In the genomic region with DNA sequence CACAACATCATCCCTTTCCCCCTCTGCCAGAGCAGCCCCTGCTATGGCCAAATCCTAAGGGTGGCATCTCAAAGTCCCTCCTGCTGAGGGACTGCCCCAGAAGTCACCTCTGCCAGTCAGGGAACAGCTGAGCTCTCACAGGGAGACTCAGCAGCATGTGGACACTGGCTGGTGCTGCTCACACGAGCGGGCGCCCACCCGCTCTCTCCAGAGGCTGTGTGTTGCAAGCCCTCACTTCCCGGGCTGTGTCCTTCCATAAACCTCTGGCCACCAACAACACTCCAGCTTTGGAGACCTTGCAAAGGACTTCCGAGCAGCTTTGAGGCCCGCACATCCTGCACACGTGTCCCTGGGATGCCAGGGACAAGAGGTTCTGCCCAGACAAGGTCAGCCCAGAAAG, we compare ENCODE assay signal across 1 cellular context.
TF ChIP-seq lines count a peak whose summit lies in the region.

No MANE protein-coding gene starts in this region.

TF ChIP-seq in GM23338, 12 proteins besides CTCF, POLR2A, EP300 and RAD21 (continued from another document):
- TF ChIP-seq, protein P1, sequence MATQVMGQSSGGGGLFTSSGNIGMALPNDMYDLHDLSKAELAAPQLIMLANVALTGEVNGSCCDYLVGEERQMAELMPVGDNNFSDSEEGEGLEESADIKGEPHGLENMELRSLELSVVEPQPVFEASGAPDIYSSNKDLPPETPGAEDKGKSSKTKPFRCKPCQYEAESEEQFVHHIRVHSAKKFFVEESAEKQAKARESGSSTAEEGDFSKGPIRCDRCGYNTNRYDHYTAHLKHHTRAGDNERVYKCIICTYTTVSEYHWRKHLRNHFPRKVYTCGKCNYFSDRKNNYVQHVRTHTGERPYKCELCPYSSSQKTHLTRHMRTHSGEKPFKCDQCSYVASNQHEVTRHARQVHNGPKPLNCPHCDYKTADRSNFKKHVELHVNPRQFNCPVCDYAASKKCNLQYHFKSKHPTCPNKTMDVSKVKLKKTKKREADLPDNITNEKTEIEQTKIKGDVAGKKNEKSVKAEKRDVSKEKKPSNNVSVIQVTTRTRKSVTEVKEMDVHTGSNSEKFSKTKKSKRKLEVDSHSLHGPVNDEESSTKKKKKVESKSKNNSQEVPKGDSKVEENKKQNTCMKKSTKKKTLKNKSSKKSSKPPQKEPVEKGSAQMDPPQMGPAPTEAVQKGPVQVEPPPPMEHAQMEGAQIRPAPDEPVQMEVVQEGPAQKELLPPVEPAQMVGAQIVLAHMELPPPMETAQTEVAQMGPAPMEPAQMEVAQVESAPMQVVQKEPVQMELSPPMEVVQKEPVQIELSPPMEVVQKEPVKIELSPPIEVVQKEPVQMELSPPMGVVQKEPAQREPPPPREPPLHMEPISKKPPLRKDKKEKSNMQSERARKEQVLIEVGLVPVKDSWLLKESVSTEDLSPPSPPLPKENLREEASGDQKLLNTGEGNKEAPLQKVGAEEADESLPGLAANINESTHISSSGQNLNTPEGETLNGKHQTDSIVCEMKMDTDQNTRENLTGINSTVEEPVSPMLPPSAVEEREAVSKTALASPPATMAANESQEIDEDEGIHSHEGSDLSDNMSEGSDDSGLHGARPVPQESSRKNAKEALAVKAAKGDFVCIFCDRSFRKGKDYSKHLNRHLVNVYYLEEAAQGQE (IDR thresholded peaks at IDR 0.05; ENCODE audit: unreplicated experiment) = no peak
- TF ChIP-seq ETS1 (IDR thresholded peaks at IDR 0.05) (no peak), STAT1 (IDR thresholded peaks at IDR 0.05; ENCODE audit: unreplicated experiment) (no peak), POLR2AphosphoS5 (IDR thresholded peaks at IDR 0.05; ENCODE audit: low read depth) (no peak), ZNF331 (CRISPR knock-in tag; IDR thresholded peaks at IDR 0.05; ENCODE audit: low read depth) (no peak), EZH2 (IDR thresholded peaks at IDR 0.05; ENCODE audit: low read depth, unreplicated experiment) (no peak)
- TF ChIP-seq, protein P2, sequence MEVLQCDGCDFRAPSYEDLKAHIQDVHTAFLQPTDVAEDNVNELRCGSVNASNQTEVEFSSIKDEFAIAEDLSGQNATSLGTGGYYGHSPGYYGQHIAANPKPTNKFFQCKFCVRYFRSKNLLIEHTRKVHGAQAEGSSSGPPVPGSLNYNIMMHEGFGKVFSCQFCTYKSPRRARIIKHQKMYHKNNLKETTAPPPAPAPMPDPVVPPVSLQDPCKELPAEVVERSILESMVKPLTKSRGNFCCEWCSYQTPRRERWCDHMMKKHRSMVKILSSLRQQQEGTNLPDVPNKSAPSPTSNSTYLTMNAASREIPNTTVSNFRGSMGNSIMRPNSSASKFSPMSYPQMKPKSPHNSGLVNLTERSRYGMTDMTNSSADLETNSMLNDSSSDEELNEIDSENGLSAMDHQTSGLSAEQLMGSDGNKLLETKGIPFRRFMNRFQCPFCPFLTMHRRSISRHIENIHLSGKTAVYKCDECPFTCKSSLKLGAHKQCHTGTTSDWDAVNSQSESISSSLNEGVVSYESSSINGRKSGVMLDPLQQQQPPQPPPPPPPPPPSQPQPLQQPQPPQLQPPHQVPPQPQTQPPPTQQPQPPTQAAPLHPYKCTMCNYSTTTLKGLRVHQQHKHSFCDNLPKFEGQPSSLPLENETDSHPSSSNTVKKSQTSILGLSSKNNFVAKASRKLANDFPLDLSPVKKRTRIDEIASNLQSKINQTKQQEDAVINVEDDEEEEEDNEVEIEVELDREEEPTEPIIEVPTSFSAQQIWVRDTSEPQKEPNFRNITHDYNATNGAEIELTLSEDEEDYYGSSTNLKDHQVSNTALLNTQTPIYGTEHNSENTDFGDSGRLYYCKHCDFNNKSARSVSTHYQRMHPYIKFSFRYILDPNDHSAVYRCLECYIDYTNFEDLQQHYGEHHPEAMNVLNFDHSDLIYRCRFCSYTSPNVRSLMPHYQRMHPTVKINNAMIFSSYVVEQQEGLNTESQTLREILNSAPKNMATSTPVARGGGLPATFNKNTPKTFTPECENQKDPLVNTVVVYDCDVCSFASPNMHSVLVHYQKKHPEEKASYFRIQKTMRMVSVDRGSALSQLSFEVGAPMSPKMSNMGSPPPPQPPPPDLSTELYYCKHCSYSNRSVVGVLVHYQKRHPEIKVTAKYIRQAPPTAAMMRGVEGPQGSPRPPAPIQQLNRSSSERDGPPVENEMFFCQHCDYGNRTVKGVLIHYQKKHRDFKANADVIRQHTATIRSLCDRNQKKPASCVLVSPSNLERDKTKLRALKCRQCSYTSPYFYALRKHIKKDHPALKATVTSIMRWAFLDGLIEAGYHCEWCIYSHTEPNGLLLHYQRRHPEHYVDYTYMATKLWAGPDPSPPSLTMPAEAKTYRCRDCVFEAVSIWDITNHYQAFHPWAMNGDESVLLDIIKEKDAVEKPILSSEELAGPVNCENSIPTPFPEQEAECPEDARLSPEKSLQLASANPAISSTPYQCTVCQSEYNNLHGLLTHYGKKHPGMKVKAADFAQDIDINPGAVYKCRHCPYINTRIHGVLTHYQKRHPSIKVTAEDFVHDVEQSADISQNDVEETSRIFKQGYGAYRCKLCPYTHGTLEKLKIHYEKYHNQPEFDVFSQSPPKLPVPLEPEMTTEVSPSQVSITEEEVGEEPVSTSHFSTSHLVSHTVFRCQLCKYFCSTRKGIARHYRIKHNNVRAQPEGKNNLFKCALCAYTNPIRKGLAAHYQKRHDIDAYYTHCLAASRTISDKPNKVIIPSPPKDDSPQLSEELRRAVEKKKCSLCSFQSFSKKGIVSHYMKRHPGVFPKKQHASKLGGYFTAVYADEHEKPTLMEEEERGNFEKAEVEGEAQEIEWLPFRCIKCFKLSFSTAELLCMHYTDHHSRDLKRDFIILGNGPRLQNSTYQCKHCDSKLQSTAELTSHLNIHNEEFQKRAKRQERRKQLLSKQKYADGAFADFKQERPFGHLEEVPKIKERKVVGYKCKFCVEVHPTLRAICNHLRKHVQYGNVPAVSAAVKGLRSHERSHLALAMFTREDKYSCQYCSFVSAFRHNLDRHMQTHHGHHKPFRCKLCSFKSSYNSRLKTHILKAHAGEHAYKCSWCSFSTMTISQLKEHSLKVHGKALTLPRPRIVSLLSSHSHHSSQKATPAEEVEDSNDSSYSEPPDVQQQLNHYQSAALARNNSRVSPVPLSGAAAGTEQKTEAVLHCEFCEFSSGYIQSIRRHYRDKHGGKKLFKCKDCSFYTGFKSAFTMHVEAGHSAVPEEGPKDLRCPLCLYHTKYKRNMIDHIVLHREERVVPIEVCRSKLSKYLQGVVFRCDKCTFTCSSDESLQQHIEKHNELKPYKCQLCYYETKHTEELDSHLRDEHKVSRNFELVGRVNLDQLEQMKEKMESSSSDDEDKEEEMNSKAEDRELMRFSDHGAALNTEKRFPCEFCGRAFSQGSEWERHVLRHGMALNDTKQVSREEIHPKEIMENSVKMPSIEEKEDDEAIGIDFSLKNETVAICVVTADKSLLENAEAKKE (CRISPR knock-in tag; IDR thresholded peaks at IDR 0.05) = no peak
